In genomic region chr16:23107878-23108277, GRCh38 we compare ENCODE assay signal across 13 cellular contexts.
"Had no signal": no experiment of that assay in that cellular context is flagged by ENCODE, and none has a peak within 500 bp of the region (broad histone marks: within the 10 kb centered on the region; RNA-seq: fewer than 3 reads in every experiment).

No MANE protein-coding gene starts in this region.

- H3K27me3 ChIP-seq: body of pancreas, stomach had no signal

- DNase-seq: activated CD4-positive, alpha-beta memory T cell treated with anti-CD3 and anti-CD28 coated beads, Interleukin-2, amount 10 ng/mL, durations not matched to agents 7 days and 5 days; activated CD4-positive, alpha-beta T cell treated with anti-CD3 and anti-CD28 coated beads for 4 hours; activated naive CD4-positive, alpha-beta T cell treated with anti-CD3 and anti-CD28 coated beads, Interleukin-2, amount 10 ng/mL, durations not matched to agents 7 days and 5 days; activated T-cell treated with anti-CD3 and anti-CD28 coated beads, Interleukin-2, amount 50 U/mL, for 24 hours; body of pancreas; effector memory CD4-positive, alpha-beta T cell; stimulated activated CD4-positive, alpha-beta T cell treated with anti-CD3 and anti-CD28 coated beads, Interleukin-1b, Interleukin-23, amount 100 ng/mL, for 48 hours; stomach; T-helper 17 cell; WERI-Rb-1 had no signal

- H3K27ac ChIP-seq: body of pancreas, stomach, WERI-Rb-1 had no signal

- H3K4me3 ChIP-seq: body of pancreas, stomach, thoracic aorta had no signal

- H3K9me3 ChIP-seq: body of pancreas, stomach, thoracic aorta had no signal

- FAIRE-seq: frontal cortex, islet of Langerhans had no signal

- ATAC-seq: body of pancreas, T-helper 17 cell had no signal
